ENCODE assay signal across 1 cellular context in the genomic region with DNA sequence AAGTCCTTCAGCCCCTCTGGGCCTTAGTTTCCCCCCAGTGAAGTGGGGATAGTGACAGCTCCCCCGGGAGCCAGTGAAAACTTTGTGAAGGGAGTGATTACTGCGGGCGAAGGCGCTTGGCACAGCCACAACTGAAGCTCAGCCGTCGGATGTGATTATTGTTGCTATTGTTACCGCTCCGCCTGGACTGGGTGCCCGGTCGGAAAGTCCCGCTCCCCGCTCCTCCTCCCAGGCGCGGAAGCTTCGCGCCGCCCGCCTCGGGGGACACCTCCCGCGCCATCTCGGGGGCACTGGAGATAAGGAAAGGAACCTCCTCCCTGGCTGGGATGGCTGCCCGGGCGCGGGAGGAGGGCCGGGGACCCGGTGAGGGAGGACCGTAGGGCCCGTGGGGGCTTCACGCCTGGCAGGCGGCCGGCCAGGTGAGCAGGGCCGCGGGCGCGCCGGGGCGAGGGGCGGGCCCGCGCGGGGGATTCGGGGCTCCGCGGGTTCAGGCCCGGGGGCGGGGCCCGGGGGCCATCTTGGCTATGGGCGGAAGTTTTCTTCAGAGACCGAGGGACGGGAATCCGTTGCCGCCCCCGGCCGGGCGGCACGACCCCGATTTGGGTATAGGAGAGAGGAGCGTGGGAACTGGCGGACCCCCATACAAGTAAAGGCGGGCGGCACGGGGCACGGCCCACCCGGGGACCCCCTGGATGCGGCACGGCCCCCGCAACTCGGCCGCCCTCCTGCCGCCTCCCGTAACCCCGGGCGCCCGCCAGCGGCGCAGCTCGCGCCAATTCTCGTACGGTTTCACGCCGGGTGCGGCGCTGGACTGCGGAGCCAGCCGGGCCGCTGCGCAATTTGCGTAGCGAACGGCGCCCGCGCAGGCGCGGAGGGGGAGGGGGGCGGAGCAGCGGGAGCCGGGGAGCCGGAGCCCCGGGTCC.
TF ChIP-seq lines count a peak whose summit lies in the region.

Gene GPR137, plus strand, starts transcription at position 887 of the 923 bp plus-strand sequence. CDS start 677 bp downstream, outside the sequence.

TF ChIP-seq in HepG2, 621 proteins besides CTCF, POLR2A, EP300 and RAD21 (continued from another document and continues in another):
- TF ChIP-seq KAT8 (CRISPR knock-in tag; IDR thresholded peaks at IDR 0.05) (0 out of 2 replicates have a peak, but pooled peaks have one; percentile 9), CAMTA2 (CRISPR knock-in tag; IDR thresholded peaks at IDR 0.05; ENCODE audit: borderline replicate concordance) (0 out of 2 replicates have a peak, but pooled peaks have one; percentile 11), AGO1 (IDR thresholded peaks at IDR 0.05; ENCODE audit: low read depth, low read length, poor library complexity, severe bottlenecking) (peak; percentile 100), SP5 (CRISPR knock-in tag; IDR thresholded peaks at IDR 0.05; ENCODE audit: borderline replicate concordance, low read depth) (peak; percentile 28; the same call in 1 of the 2 replicates), KDM3A (CRISPR knock-in tag; IDR thresholded peaks at IDR 0.05; ENCODE audit: low read depth) (no peak), HCFC1 (IDR thresholded peaks at IDR 0.05; ENCODE audit: low read depth, low read length) (peak; percentile 27; the same call in 1 of the 2 replicates), AGO2 (optimal IDR thresholded peaks at IDR 0.05; ENCODE audit: low read depth, low read length) (peak; percentile 63), ZC3H4 (CRISPR knock-in tag; IDR thresholded peaks at IDR 0.05; ENCODE audit: borderline replicate concordance) (no peak), POLR2G (IDR thresholded peaks at IDR 0.05; ENCODE audit: low read depth, low read length) (peak; percentile 58), GABPA (IDR thresholded peaks at IDR 0.05; ENCODE audit: low read depth, low read length) (peak; percentile 45), GABPA (CRISPR knock-in tag; IDR thresholded peaks at IDR 0.05; ENCODE audit: low read depth) (peak; percentile 70; the same call in 1 of the 2 replicates), PHF8 (CRISPR knock-in tag; IDR thresholded peaks at IDR 0.05) (peak; percentile 60), ZNF276 (CRISPR knock-in tag; IDR thresholded peaks at IDR 0.05; ENCODE audit: low read depth) (peak; percentile 55; the same call in 1 of the 2 replicates), ISL2 (CRISPR knock-in tag; IDR thresholded peaks at IDR 0.05) (peak; percentile 21; the same call in 1 of the 2 replicates), SIN3B (IDR thresholded peaks at IDR 0.05; ENCODE audit: low read length) (peak; percentile 42; the same call in 1 of the 2 replicates), KLF6 (CRISPR knock-in tag; IDR thresholded peaks at IDR 0.05) (0 out of 2 replicates have a peak, but pooled peaks have one; percentile 36), ZFP36 (IDR thresholded peaks at IDR 0.05; ENCODE audit: borderline replicate concordance, low read depth, low read length, partially characterized antibody) (no peak), MTERF4 (CRISPR knock-in tag; IDR thresholded peaks at IDR 0.05) (peak; percentile 16; the same call in 1 of the 2 replicates), ZNF724P (CRISPR knock-in tag; IDR thresholded peaks at IDR 0.05; ENCODE audit: borderline replicate concordance) (no peak; the same call in 1 of the 2 replicates), ZBTB43 (CRISPR knock-in tag; conservative IDR thresholded peaks at IDR 0.05) (0 out of 2 replicates have a peak, but pooled peaks have one; percentile 2), RFX1 (IDR thresholded peaks at IDR 0.05) (peak; percentile 74), DZIP1 (CRISPR knock-in tag; IDR thresholded peaks at IDR 0.05) (no peak), SMAD1 (CRISPR knock-in tag; IDR thresholded peaks at IDR 0.05; ENCODE audit: borderline replicate concordance, low read depth) (0 out of 2 replicates have a peak, but pooled peaks have one; percentile 10), MAFK (conservative IDR thresholded peaks at IDR 0.05 in 1 of 2, IDR thresholded peaks at IDR 0.05 in 1 of 2; ENCODE audit: low read length in 2 of 2) (no peak), DMAP1 (CRISPR knock-in tag; IDR thresholded peaks at IDR 0.05) (0 out of 2 replicates have a peak, but pooled peaks have one; percentile 9), ZEB1 (IDR thresholded peaks at IDR 0.05; ENCODE audit: insufficient replicate concordance, low read depth) (peak; percentile 20), U2AF2 (IDR thresholded peaks at IDR 0.05; ENCODE audit: low read depth, low read length) (peak; percentile 100), ASH2L (IDR thresholded peaks at IDR 0.05; ENCODE audit: insufficient read length, low read depth, low read length) (peak; percentile 58), NR2C2 (CRISPR knock-in tag; IDR thresholded peaks at IDR 0.05; ENCODE audit: borderline replicate concordance) (peak; percentile 90), TFAP4 (IDR thresholded peaks at IDR 0.05; ENCODE audit: borderline replicate concordance, low read depth) (0 out of 2 replicates have a peak, but pooled peaks have one; percentile 3), RBM39 (IDR thresholded peaks at IDR 0.05; ENCODE audit: low read depth, low read length, poor library complexity, severe bottlenecking) (peak; percentile 37), SP4 (CRISPR knock-in tag; IDR thresholded peaks at IDR 0.05) (peak; percentile 2; the same call in 1 of the 2 replicates), THAP11 (CRISPR knock-in tag; IDR thresholded peaks at IDR 0.05) (peak; percentile 77), MEF2D (CRISPR knock-in tag; IDR thresholded peaks at IDR 0.05) (peak; percentile 5; the same call in 1 of the 2 replicates)
- TF ChIP-seq, protein P1, sequence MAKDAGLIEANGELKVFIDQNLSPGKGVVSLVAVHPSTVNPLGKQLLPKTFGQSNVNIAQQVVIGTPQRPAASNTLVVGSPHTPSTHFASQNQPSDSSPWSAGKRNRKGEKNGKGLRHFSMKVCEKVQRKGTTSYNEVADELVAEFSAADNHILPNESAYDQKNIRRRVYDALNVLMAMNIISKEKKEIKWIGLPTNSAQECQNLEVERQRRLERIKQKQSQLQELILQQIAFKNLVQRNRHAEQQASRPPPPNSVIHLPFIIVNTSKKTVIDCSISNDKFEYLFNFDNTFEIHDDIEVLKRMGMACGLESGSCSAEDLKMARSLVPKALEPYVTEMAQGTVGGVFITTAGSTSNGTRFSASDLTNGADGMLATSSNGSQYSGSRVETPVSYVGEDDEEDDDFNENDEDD (CRISPR knock-in tag; IDR thresholded peaks at IDR 0.05; ENCODE audit: borderline replicate concordance) = peak; percentile 27; the same call in 1 of the 2 replicates
- TF ChIP-seq, protein P2, sequence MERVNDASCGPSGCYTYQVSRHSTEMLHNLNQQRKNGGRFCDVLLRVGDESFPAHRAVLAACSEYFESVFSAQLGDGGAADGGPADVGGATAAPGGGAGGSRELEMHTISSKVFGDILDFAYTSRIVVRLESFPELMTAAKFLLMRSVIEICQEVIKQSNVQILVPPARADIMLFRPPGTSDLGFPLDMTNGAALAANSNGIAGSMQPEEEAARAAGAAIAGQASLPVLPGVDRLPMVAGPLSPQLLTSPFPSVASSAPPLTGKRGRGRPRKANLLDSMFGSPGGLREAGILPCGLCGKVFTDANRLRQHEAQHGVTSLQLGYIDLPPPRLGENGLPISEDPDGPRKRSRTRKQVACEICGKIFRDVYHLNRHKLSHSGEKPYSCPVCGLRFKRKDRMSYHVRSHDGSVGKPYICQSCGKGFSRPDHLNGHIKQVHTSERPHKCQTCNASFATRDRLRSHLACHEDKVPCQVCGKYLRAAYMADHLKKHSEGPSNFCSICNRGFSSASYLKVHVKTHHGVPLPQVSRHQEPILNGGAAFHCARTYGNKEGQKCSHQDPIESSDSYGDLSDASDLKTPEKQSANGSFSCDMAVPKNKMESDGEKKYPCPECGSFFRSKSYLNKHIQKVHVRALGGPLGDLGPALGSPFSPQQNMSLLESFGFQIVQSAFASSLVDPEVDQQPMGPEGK (CRISPR knock-in tag; IDR thresholded peaks at IDR 0.05) = peak; percentile 48
- TF ChIP-seq, protein P3, sequence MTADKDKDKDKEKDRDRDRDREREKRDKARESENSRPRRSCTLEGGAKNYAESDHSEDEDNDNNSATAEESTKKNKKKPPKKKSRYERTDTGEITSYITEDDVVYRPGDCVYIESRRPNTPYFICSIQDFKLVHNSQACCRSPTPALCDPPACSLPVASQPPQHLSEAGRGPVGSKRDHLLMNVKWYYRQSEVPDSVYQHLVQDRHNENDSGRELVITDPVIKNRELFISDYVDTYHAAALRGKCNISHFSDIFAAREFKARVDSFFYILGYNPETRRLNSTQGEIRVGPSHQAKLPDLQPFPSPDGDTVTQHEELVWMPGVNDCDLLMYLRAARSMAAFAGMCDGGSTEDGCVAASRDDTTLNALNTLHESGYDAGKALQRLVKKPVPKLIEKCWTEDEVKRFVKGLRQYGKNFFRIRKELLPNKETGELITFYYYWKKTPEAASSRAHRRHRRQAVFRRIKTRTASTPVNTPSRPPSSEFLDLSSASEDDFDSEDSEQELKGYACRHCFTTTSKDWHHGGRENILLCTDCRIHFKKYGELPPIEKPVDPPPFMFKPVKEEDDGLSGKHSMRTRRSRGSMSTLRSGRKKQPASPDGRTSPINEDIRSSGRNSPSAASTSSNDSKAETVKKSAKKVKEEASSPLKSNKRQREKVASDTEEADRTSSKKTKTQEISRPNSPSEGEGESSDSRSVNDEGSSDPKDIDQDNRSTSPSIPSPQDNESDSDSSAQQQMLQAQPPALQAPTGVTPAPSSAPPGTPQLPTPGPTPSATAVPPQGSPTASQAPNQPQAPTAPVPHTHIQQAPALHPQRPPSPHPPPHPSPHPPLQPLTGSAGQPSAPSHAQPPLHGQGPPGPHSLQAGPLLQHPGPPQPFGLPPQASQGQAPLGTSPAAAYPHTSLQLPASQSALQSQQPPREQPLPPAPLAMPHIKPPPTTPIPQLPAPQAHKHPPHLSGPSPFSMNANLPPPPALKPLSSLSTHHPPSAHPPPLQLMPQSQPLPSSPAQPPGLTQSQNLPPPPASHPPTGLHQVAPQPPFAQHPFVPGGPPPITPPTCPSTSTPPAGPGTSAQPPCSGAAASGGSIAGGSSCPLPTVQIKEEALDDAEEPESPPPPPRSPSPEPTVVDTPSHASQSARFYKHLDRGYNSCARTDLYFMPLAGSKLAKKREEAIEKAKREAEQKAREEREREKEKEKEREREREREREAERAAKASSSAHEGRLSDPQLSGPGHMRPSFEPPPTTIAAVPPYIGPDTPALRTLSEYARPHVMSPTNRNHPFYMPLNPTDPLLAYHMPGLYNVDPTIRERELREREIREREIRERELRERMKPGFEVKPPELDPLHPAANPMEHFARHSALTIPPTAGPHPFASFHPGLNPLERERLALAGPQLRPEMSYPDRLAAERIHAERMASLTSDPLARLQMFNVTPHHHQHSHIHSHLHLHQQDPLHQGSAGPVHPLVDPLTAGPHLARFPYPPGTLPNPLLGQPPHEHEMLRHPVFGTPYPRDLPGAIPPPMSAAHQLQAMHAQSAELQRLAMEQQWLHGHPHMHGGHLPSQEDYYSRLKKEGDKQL (CRISPR knock-in tag; IDR thresholded peaks at IDR 0.05; ENCODE audit: low read depth) = no peak
